ENCODE assay signal across 14 cellular contexts in the genomic region with DNA sequence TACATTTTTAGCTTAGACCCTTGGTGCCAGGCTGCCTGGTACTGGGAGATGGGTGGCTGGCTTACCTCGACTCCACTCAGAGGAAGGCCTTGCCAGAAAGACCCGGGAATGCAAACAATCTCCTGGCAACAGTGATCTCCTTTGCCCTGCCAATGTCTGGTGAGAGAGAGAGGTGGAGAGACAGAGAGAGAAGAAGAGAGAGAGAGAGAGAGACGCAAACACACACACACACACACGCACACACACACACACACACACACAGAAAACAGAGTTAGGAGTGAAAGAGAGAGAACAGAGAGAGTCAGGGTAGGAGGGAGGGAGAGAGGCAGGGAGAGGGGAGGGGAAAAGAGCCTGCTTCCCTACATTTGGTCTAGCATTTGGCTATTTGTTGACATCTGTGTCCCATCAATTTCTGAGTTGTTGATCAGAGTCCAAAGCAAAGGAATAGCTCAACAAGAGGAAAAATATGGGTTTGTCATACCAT.
DNase-seq lines count a peak whose midpoint lies in the region; ATAC-seq and TF ChIP-seq lines count a peak whose summit lies in the region.
"Had no signal": no experiment of that assay in that cellular context is flagged by ENCODE, and none has a peak within 500 bp of the region (broad histone marks: within the 10 kb centered on the region; RNA-seq: fewer than 3 reads in every experiment).

No MANE protein-coding gene starts in this region.

- H3K9me3 ChIP-seq in HEK293 (ENCODE audit: control insufficient read depth, insufficient read depth, low read depth, low read length) (no peaks in the 10 kb centered on the region), stomach (peaks cover 0 to 4% (median 0%) of the 10 kb centered on the region in 4 donors), OCI-LY7 (ENCODE audit: low read length) (no peaks in the 10 kb centered on the region)
- H3K9me3 ChIP-seq: right lobe of liver had no signal

- H3K27me3 ChIP-seq in stomach (no peaks in the 10 kb centered on the region), brain microvascular endothelial cell (replicated peaks) (no peaks in the 10 kb centered on the region)
- H3K27me3 ChIP-seq: right lobe of liver had no signal

- intact Hi-C loops in stomach (cut with DNase I; ENCODE audit: low total_unique reads) = no loop called here
- intact Hi-C loops in OCI-LY7 (cut with micrococcal nuclease; ENCODE audit: unreplicated experiment) = no loop called here

- H3K27me3 Mint-ChIP-seq in activated T-cell treated with anti-CD3 and anti-CD28 coated beads, Interleukin-2, amount 50 U/mL, for 24 hours = peaks cover 21% of the 10 kb centered on the region
- peaks cover 25 to 37% of the 10 kb centered on the region in 2 donors for H3K27me3 Mint-ChIP-seq in effector memory CD8-positive, alpha-beta T cell

- no peak overlapping the region for H3K4me2 ChIP-seq in OCI-LY7 (ENCODE audit: low read length)

- CTCF ChIA-PET in HEK293 (lab: Yijun Ruan, JAX) (no interaction called here), OCI-LY7 (lab: Charles Lee; ENCODE audit: unreplicated experiment) (interaction anchor here (0.6 kb wide), 1 partner anchor 31 kb away, joined by 3 read pairs; no protein-coding TSS in a partner anchor)

- H2AFZ ChIP-seq in OCI-LY7 (ENCODE audit: low read length) = no peak overlapping the region

- H3K27ac Mint-ChIP-seq in activated T-cell treated with anti-CD3 and anti-CD28 coated beads, Interleukin-2, amount 50 U/mL, for 24 hours = no peak overlapping the region
- H3K27ac Mint-ChIP-seq in effector memory CD8-positive, alpha-beta T cell = no peak overlapping the region
- H3K27ac Mint-ChIP-seq: activated B cell treated with CpG ODN at 0.5 μM for 24 hours; activated naive CD8-positive, alpha-beta T cell treated with anti-CD3 and anti-CD28 coated beads, Interleukin-2, amount 50 U/mL, for 24 hours; CD8-positive, alpha-beta T cell had no signal

- POLR2A ChIA-PET in HEK293 (lab: Yijun Ruan, JAX) (no interaction called here), OCI-LY7 (lab: Charles Lee) (no interaction called here)

- no peak for TF ChIP-seq POLR2A in stomach (IDR thresholded peaks at IDR 0.05)

- H3K27ac ChIP-seq in HEK293 (ENCODE audit: extremely low read depth, low read depth, low read length) = no peak overlapping the region
- peak overlapping the region in 4 of 5 donors; percentile 39 to 68 (median 55) for H3K27ac ChIP-seq in stomach
- no peak overlapping the region for H3K27ac ChIP-seq in brain microvascular endothelial cell
- H3K27ac ChIP-seq in OCI-LY7 (ENCODE audit: low read depth, low read length, poor library complexity, severe bottlenecking) = no peak overlapping the region
- H3K27ac ChIP-seq: right lobe of liver had no signal

- no TSS peak for BruUV-seq in OCI-LY7 (replicated peaks; lab: Mats Ljungman, UMichigan)

- H3K36me3 ChIP-seq in HEK293 (ENCODE audit: control insufficient read depth in 2 of 2, insufficient read depth in 1 of 2, low read length in 2 of 2) (no peaks in the 10 kb centered on the region), stomach (no peaks in the 10 kb centered on the region), brain microvascular endothelial cell (replicated peaks) (no peaks in the 10 kb centered on the region), OCI-LY7 (ENCODE audit: insufficient read depth, low read length) (no peaks in the 10 kb centered on the region)
- H3K36me3 ChIP-seq: right lobe of liver had no signal

- H3K4me1 ChIP-seq in HEK293 (ENCODE audit: control insufficient read depth, insufficient read depth, low read length) = peaks cover 7% of the 10 kb centered on the region; the same call in 1 of the 2 replicates
- peaks cover 7 to 22% (median 16%) of the 10 kb centered on the region in 4 donors for H3K4me1 ChIP-seq in stomach
- H3K4me1 ChIP-seq in OCI-LY7 (ENCODE audit: insufficient read depth, low read length, poor library complexity, severe bottlenecking) = no peaks in the 10 kb centered on the region
- H3K4me1 ChIP-seq: right lobe of liver had no signal

- no peaks in the 10 kb centered on the region for H3K79me2 ChIP-seq in OCI-LY7 (ENCODE audit: insufficient read depth, low read depth, low read length)

- no peaks in the 10 kb centered on the region for H3K4me1 Mint-ChIP-seq in activated T-cell treated with anti-CD3 and anti-CD28 coated beads, Interleukin-2, amount 50 U/mL, for 24 hours (ENCODE audit: low read depth)
- no peaks in the 10 kb centered on the region for H3K4me1 Mint-ChIP-seq in effector memory CD8-positive, alpha-beta T cell (ENCODE audit: low read depth in 2 of 2)
- H3K4me1 Mint-ChIP-seq: activated B cell treated with CpG ODN at 0.5 μM for 24 hours; activated naive CD8-positive, alpha-beta T cell treated with anti-CD3 and anti-CD28 coated beads, Interleukin-2, amount 50 U/mL, for 24 hours; naive thymus-derived CD4-positive, alpha-beta T cell had no signal

- H3K4me3 ChIP-seq in HEK293 (ENCODE audit: low read depth, low read length) (no peak overlapping the region), fibroblast of the aortic adventitia (ENCODE audit: low read depth, low read length) (no peak overlapping the region), stomach (no peak overlapping the region), brain microvascular endothelial cell (ENCODE audit: low read depth, low read length) (no peak overlapping the region), OCI-LY7 (ENCODE audit: low read depth, low read length, poor library complexity, severe bottlenecking) (no peak overlapping the region)
- H3K4me3 ChIP-seq: right lobe of liver had no signal

- no peaks in the 10 kb centered on the region for H4K20me1 ChIP-seq in OCI-LY7 (ENCODE audit: insufficient read depth, low read length)

- in situ Hi-C loops in brain microvascular endothelial cell (cut with HindIII; ENCODE audit: low pct_ligation_motif_present, low sequenced_read_pairs) = no loop called here

- peaks cover 9% of the 10 kb centered on the region for H3K9me3 Mint-ChIP-seq in activated T-cell treated with anti-CD3 and anti-CD28 coated beads, Interleukin-2, amount 50 U/mL, for 24 hours
- peaks cover 4 to 7% of the 10 kb centered on the region in 2 donors for H3K9me3 Mint-ChIP-seq in effector memory CD8-positive, alpha-beta T cell

- H3K9me2 ChIP-seq in OCI-LY7 (ENCODE audit: insufficient read depth, low read length) = no peaks in the 10 kb centered on the region

- no peaks in the 10 kb centered on the region for H3K36me3 Mint-ChIP-seq in activated T-cell treated with anti-CD3 and anti-CD28 coated beads, Interleukin-2, amount 50 U/mL, for 24 hours (ENCODE audit: low read depth)
- H3K36me3 Mint-ChIP-seq in effector memory CD8-positive, alpha-beta T cell (ENCODE audit: insufficient read depth) = no peaks in the 10 kb centered on the region
- H3K36me3 Mint-ChIP-seq: CD8-positive, alpha-beta T cell; naive thymus-derived CD4-positive, alpha-beta T cell had no signal

- TF ChIP-seq EP300 in stomach (IDR thresholded peaks at IDR 0.05) = no peak

- TF ChIP-seq CTCF in HEK293 (tag by site-specific recombination; IDR thresholded peaks at IDR 0.05) (no peak), fibroblast of the aortic adventitia (IDR thresholded peaks at IDR 0.05; ENCODE audit: insufficient read depth, low read length) (no peak), stomach (IDR thresholded peaks at IDR 0.05) (no peak), brain microvascular endothelial cell (IDR thresholded peaks at IDR 0.05; ENCODE audit: low read depth, low read length, missing control alignments) (no peak), OCI-LY7 (conservative IDR thresholded peaks at IDR 0.05; ENCODE audit: low read length) (no peak)

- peak; percentile 64 for DNase-seq in fibroblast of the aortic adventitia (ENCODE audit: low read depth)
- DNase-seq in stomach = no peak
- no peak for DNase-seq in brain microvascular endothelial cell
- DNase-seq in activated T-cell treated with anti-CD3 and anti-CD28 coated beads, Interleukin-2, amount 50 U/mL, for 24 hours = no peak
- DNase-seq in effector memory CD8-positive, alpha-beta T cell = no peak
- no peak for DNase-seq in OCI-LY7 (ENCODE audit: low spot score)
- DNase-seq: activated B cell treated with CpG ODN at 0.5 μM for 24 hours; activated naive CD8-positive, alpha-beta T cell treated with anti-CD3 and anti-CD28 coated beads, Interleukin-2, amount 50 U/mL, for 24 hours; CD8-positive, alpha-beta T cell; naive thymus-derived CD4-positive, alpha-beta T cell; NCI-H1694 treated with DMSO at 0.1 percent for 48 hours; right lobe of liver had no signal

- H3K4me3 Mint-ChIP-seq in activated T-cell treated with anti-CD3 and anti-CD28 coated beads, Interleukin-2, amount 50 U/mL, for 24 hours = no peak overlapping the region
- H3K4me3 Mint-ChIP-seq in effector memory CD8-positive, alpha-beta T cell = no peak overlapping the region
- H3K4me3 Mint-ChIP-seq: activated B cell treated with CpG ODN at 0.5 μM for 24 hours; activated naive CD8-positive, alpha-beta T cell treated with anti-CD3 and anti-CD28 coated beads, Interleukin-2, amount 50 U/mL, for 24 hours; CD8-positive, alpha-beta T cell; naive thymus-derived CD4-positive, alpha-beta T cell had no signal

- peak; percentile 79 for ATAC-seq in SK-N-SH treated with all-trans-retinoic acid at 6 μM for 48 hours
- no peak for ATAC-seq in effector memory CD8-positive, alpha-beta T cell (replicated peaks)
- ATAC-seq: activated naive CD8-positive, alpha-beta T cell treated with anti-CD3 and anti-CD28 coated beads, Interleukin-2, amount 50 U/mL, for 24 hours; CD8-positive, alpha-beta T cell; naive thymus-derived CD4-positive, alpha-beta T cell had no signal

- 27 to 40% (median 34%) methylated on average over 4 of the region's 4 CpGs for WGBS in stomach, 5 donors

TF ChIP-seq in HEK293, 187 proteins besides CTCF, POLR2A, EP300 and RAD21 (continues in another document):
- TF ChIP-seq ZBTB7A (tag by site-specific recombination; IDR thresholded peaks at IDR 0.05; ENCODE audit: low read depth) = no peak
- TF ChIP-seq ZNF596 (tag by site-specific recombination; IDR thresholded peaks at IDR 0.05) = 0 out of 2 replicates have a peak, but pooled peaks have one; percentile 45

TF ChIP-seq in SK-N-SH treated with all-trans-retinoic acid at 6 μM for 48 hours, 23 proteins besides CTCF, POLR2A, EP300 and RAD21 (continues in another document):
- no peak for TF ChIP-seq CSDC2 (CRISPR knock-in tag; IDR thresholded peaks at IDR 0.05)
- no peak for TF ChIP-seq BACH2 (CRISPR knock-in tag; IDR thresholded peaks at IDR 0.05; ENCODE audit: borderline replicate concordance)
- no peak for TF ChIP-seq OSR1 (CRISPR knock-in tag; IDR thresholded peaks at IDR 0.05)
- TF ChIP-seq ZFP3 (CRISPR knock-in tag; IDR thresholded peaks at IDR 0.05) = no peak

Comparison
In these comparisons a context has a peak if more than half of its experiments do, and no peak if none do; other contexts are left out.
1. H3K27ac ChIP-seq: peak in stomach (4 of 5); none in HEK293 (single experiment), brain microvascular endothelial cell (single experiment) and OCI-LY7 (single experiment).